ENCODE assay signal across 10 cellular contexts in the genomic region with DNA sequence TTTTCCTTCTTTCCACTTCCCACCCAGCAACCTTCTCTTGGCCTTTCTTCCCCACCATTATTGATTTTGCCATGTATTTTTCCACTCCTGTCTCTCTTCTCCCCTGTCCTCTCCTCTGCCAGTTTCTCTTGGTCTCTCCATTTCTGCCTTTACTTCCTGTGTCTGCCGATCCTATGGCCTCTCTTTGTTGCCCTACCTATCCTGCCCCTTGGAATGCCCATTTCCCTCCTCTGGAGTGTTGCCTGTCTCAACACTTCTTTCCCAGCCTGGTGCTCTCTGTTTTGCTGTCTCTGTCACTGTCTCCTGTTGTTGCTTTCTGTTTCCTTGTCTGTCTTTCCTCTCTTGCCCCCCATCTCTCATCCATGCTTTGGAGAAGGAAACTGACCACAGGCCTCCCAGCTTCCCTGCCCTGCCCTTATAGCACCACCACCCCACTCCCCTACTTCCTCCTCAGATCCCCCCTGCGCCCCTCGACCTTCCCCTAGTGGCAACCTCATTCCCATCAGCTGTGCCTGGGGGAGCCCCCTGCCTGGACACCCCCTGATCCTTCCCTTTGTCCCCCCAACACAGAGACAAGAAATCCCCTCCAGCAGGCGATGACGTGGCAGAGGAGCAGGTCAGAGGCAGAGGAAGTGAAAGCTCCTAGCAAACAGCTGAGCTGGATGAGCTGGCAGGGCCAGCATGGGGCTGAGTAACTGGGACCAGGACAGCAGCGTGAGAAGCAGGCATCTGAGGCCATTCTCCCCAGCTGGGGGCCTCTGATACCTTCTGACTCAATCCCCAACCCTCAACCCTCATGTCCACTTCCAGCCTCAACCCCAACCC. TPM values are rescaled to one million over a fixed set of nuclear protein-coding genes. Genes with fewer than 3 reads are reported as not detected.
DNase-seq lines count a peak whose midpoint lies in the region; ATAC-seq and TF ChIP-seq lines count a peak whose summit lies in the region.
"Had no signal": no experiment of that assay in that cellular context is flagged by ENCODE, and none has a peak within 500 bp of the region (broad histone marks: within the 10 kb centered on the region; RNA-seq: fewer than 3 reads in every experiment).

No MANE protein-coding gene starts in this region.

- H3K9me3 ChIP-seq in AG04450 (ENCODE audit: control insufficient read depth, insufficient read depth, low read length) = no peaks in the 10 kb centered on the region

- H3K4me3 ChIP-seq in AG04450 (ENCODE audit: low read depth, low read length) (no peak overlapping the region), fibroblast of villous mesenchyme (ENCODE audit: low read depth, low read length) (no peak overlapping the region)

- H3K27me3 ChIP-seq in AG04450 (ENCODE audit: control insufficient read depth, insufficient read depth, low read length) = no peaks in the 10 kb centered on the region

- POLR2A ChIA-PET in AG04450 (lab: Yijun Ruan, JAX) = interaction anchor here (0.7 to 1.2 kb wide), 3 partner anchors 13 to 50 kb away, joined by 3 to 5 read pairs (median 3); no protein-coding TSS in a partner anchor

- ATAC-seq in GM18511 (IDR thresholded peaks at IDR 0.05; ENCODE audit: unreplicated experiment) (peak; percentile 94), HG03045 (IDR thresholded peaks at IDR 0.05; ENCODE audit: unreplicated experiment) (peak; percentile 85)

- CTCF ChIA-PET in AG04450 (lab: Charles Lee) = interaction anchor here (1.9 to 2.6 kb wide), 2 partner anchors 16 to 50 kb away, joined by 11 to 20 read pairs; no protein-coding TSS in a partner anchor

- no peak for TF ChIP-seq CTCF in AG04450 (IDR thresholded peaks at IDR 0.05; ENCODE audit: low read depth, low read length)
- TF ChIP-seq CTCF in fibroblast of villous mesenchyme (IDR thresholded peaks at IDR 0.05; ENCODE audit: insufficient read depth, low read depth, low read length) = no peak

- peak overlapping the region; percentile 87 for H3K27ac ChIP-seq in AG04450 (ENCODE audit: low read depth, low read length)
- H3K27ac ChIP-seq: HL-60 had no signal

- DNase-seq in AG04450 (ENCODE audit: low read depth, low spot score) (peak; percentile 70), SIG-M5 treated with dmso at 0.1 percent for 504 hours (lab: John Stamatoyannopoulos, UW; ENCODE audit: unreplicated experiment) (peak; percentile 82), fibroblast of villous mesenchyme (ENCODE audit: low read depth) (peak; percentile 74), cerebellar cortex (ENCODE audit: low spot score) (no peak), iPS-NIHi7 (ENCODE audit: extremely low spot score) (no peak)
- peak; percentile 12 to 14 for DNase-seq in stimulated activated CD4-positive, alpha-beta T cell treated with anti-CD3 and anti-CD28 coated beads, Interleukin-2, amount 100 ng/mL, for 48 hours

RNA-seq across cellular contexts. Expression of gene ETV3L, which starts 6.6 kb away (rescaled TPM):
- polyA plus RNA-seq in AG04450 (2011; rRNA removed) = 0.04 and 0.07 TPM in 2 replicates
- not detected in 2 replicates for polyA minus RNA-seq in AG04450 (2011; rRNA and poly(A)+ RNA removed)
- total RNA-seq in fibroblast of villous mesenchyme = not detected in 2 replicates
- total RNA-seq: subcutaneous adipose tissue had no signal

RNA-seq across cellular contexts. Expression of gene ETV3, which starts 32.0 kb away (rescaled TPM):
- 9.2 and 10.0 TPM in 2 replicates for polyA plus RNA-seq in AG04450 (2011; rRNA removed)
- polyA minus RNA-seq in AG04450 (2011; rRNA and poly(A)+ RNA removed) = 34.5 and 37.8 TPM in 2 replicates
- total RNA-seq in fibroblast of villous mesenchyme = 12.9 and 13.0 TPM in 2 replicates

Comparison
In these comparisons a context has a peak if more than half of its experiments do, and no peak if none do; other contexts are left out.
1. DNase-seq: peak in AG04450 (single experiment), SIG-M5 treated with dmso at 0.1 percent for 504 hours (single experiment), fibroblast of villous mesenchyme (single experiment) and stimulated activated CD4-positive, alpha-beta T cell treated with anti-CD3 and anti-CD28 coated beads, Interleukin-2, amount 100 ng/mL, for 48 hours (2 of 2); none in cerebellar cortex (single experiment) and iPS-NIHi7 (single experiment).